27 cellular contexts compared by ENCODE assay signal in the genomic region with DNA sequence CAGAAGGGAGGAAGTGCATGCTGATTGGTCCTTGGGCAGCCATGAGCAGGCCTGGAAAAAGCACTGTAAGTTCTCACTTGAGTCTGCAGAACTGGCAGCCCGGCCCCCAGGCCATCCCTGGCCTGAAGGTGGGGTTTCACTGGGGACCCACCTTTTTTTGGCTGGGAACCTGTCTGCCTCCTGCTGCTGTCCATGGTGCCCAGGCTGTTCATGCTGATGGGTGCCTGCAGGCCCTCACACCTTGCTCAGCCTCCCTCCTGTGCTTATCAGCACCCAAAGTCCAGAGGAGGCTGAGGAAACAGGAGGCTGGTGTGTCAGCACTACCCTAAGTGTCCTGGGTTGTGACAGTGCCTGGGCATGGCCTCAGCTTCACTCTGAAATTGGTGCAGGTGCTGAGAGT.
"Had no signal": no experiment of that assay in that cellular context is flagged by ENCODE, and none has a peak within 500 bp of the region (broad histone marks: within the 10 kb centered on the region; RNA-seq: fewer than 3 reads in every experiment).

No MANE protein-coding gene starts in this region.

- H3K4me3 ChIP-seq: coronary artery, esophagus muscularis mucosa, heart right ventricle, left lung, mucosa of descending colon, smooth muscle cell, stomach, thyroid gland had no signal

- DNase-seq: dermis blood vessel endothelial cell; effector memory CD4-positive, alpha-beta T cell; foreskin melanocyte; glutamatergic neuron; heart right ventricle; hippocampal formation; left cardiac atrium; left lung; mesenchymal stem cell; mucosa of descending colon; naive B cell; stimulated activated CD4-positive, alpha-beta T cell treated with anti-CD3 and anti-CD28 coated beads, Interleukin-12 subunit alpha, Interleukin-12 subunit beta, amount 100 ng/mL, for 4 hours; stimulated activated CD4-positive, alpha-beta T cell treated with anti-CD3 and anti-CD28 coated beads, Interleukin-2, amount 100 ng/mL, for 24 hours; stimulated activated CD4-positive, alpha-beta T cell treated with anti-CD3 and anti-CD28 coated beads, Interleukin-4, amount 100 ng/mL, for 24 hours; stimulated activated naive CD4-positive, alpha-beta T cell treated with Interleukin-2 at 50 U/mL for 16 hours; stomach; thyroid gland; trophoblast cell had no signal

- H3K27ac ChIP-seq: coronary artery, esophagus muscularis mucosa, heart right ventricle, left lung, parathyroid adenoma, stomach, thyroid gland had no signal

- H3K9ac ChIP-seq: parathyroid adenoma had no signal

- H2AFZ ChIP-seq: parathyroid adenoma had no signal

- H3K27me3 ChIP-seq: esophagus muscularis mucosa, heart right ventricle, left lung, stomach, thyroid gland had no signal

- H3K79me2 ChIP-seq: parathyroid adenoma had no signal

- H3K36me3 ChIP-seq: esophagus muscularis mucosa, heart right ventricle, left lung, stomach, thyroid gland had no signal

- H3K9me3 ChIP-seq: esophagus muscularis mucosa, mucosa of descending colon, thyroid gland had no signal

- FAIRE-seq: endothelial cell of umbilical vein, islet of Langerhans had no signal

- ATAC-seq: left cardiac atrium; left lung; mucosa of descending colon; natural killer cell treated with Interleukin-12 subunit alpha and Interleukin-12 subunit beta and Interleukin-15 and Interleukin-18, amount 100 ng/mL, for 72 hours; sciatic nerve; stimulated activated effector memory CD8-positive, alpha-beta T cell treated with anti-CD3 and anti-CD28 coated beads, Interleukin-12 subunit alpha, Interleukin-12 subunit beta, amount 100 ng/mL, for 72 hours had no signal

- H3K4me2 ChIP-seq: smooth muscle cell had no signal

- H3K4me1 ChIP-seq: left lung, parathyroid adenoma, stomach, thyroid gland had no signal
